Comparison of ENCODE assay signal across 10 cellular contexts in genomic region chr6:28351087-28351486, GRCh38. TPM values are rescaled to one million over a fixed set of nuclear protein-coding genes. Genes with fewer than 3 reads are reported as not detected.
A peak's percentile ranks its signal among the peaks of the same experiment; 100 is the strongest.
DNase-seq lines count a peak whose midpoint lies in the region; ATAC-seq and TF ChIP-seq lines count a peak whose summit lies in the region.
"Had no signal": no experiment of that assay in that cellular context is flagged by ENCODE, and none has a peak within 500 bp of the region (broad histone marks: within the 10 kb centered on the region; RNA-seq: fewer than 3 reads in every experiment).

No MANE protein-coding gene starts in this region.

- no peak for TF ChIP-seq POLR2A in sigmoid colon (IDR thresholded peaks at IDR 0.05)

- 71 to 72% methylated on average over 2 of the region's 2 CpGs for WGBS in sigmoid colon, 2 donors

- no peak for TF ChIP-seq EP300 in sigmoid colon (IDR thresholded peaks at IDR 0.05)

- H4K20me1 ChIP-seq in PC-3 (ENCODE audit: low read length) (no peaks in the 10 kb centered on the region), fibroblast of lung (ENCODE audit: control insufficient read depth, extremely low read depth, insufficient read depth, low read length) (no peaks in the 10 kb centered on the region)

- BruUV-seq in PC-3 (replicated peaks; lab: Mats Ljungman, UMichigan), result no TSS peak

- H3F3A ChIP-seq in PC-3 (ENCODE audit: low read length, unreplicated experiment), result no peaks in the 10 kb centered on the region

- H3K27ac ChIP-seq in PC-3 (ENCODE audit: low read length) (peak overlapping the region; percentile 11; the same call in 1 of the 2 replicates), fibroblast of lung (ENCODE audit: insufficient read depth, low read length) (no peak overlapping the region), sigmoid colon (peak overlapping the region; percentile 49 to 94 (median 86))

- H3K79me2 ChIP-seq in PC-3 (ENCODE audit: low read length) (peaks cover 49% of the 10 kb centered on the region), fibroblast of lung (ENCODE audit: control insufficient read depth, insufficient read depth, low read length) (peaks cover 24% of the 10 kb centered on the region)

- intact Hi-C loops in PC-3 (cut with micrococcal nuclease) (loop anchor here (10.0 kb wide), 1 partner anchor 446 kb away; no protein-coding TSS in a partner anchor), sigmoid colon (cut with DNase I) (loop anchor here (10.0 kb wide), 5 partner anchors 126 to 876 kb away; partner anchors contain the start of genes ZNF165, ZNF184 and ZSCAN9)

- H3K4me1 ChIP-seq in PC-3 (ENCODE audit: insufficient read depth, low read length), result peaks cover 40% of the 10 kb centered on the region
- H3K4me1 ChIP-seq in fibroblast of lung (ENCODE audit: control insufficient read depth, extremely low read depth, insufficient read depth, low read length), result no peaks in the 10 kb centered on the region
- H3K4me1 ChIP-seq in sigmoid colon, result peaks cover 0 to 43% (median 27%) of the 10 kb centered on the region in 4 donors

- TF ChIP-seq CTCF in PC-3 (conservative IDR thresholded peaks at IDR 0.05; ENCODE audit: low read depth, low read length), result no peak
- no peak for TF ChIP-seq CTCF in fibroblast of lung (conservative IDR thresholded peaks at IDR 0.05 in 1 of 2, IDR thresholded peaks at IDR 0.05 in 1 of 2; ENCODE audit: low read depth in 1 of 2, low read length in 2 of 2)
- no peak for TF ChIP-seq CTCF in sigmoid colon (IDR thresholded peaks at IDR 0.05)

- H3K36me3 ChIP-seq in PC-3 (ENCODE audit: low read depth, low read length) (no peaks in the 10 kb centered on the region), fibroblast of lung (ENCODE audit: control insufficient read depth, insufficient read depth, low read length) (no peaks in the 10 kb centered on the region), sigmoid colon (no peaks in the 10 kb centered on the region)
- H3K36me3 ChIP-seq: adrenal gland had no signal

- no peak overlapping the region for H2AFZ ChIP-seq in PC-3 (ENCODE audit: low read length)
- H2AFZ ChIP-seq in fibroblast of lung (ENCODE audit: low read length), result no peak overlapping the region

- peak overlapping the region; percentile 94 for H3K4me2 ChIP-seq in PC-3 (ENCODE audit: low read length)
- H3K4me2 ChIP-seq in fibroblast of lung (ENCODE audit: extremely low read depth, insufficient read depth, low read length), result peak overlapping the region; percentile 83

- POLR2A ChIA-PET in PC-3 (lab: Charles Lee; ENCODE audit: unreplicated experiment), result interaction anchor here (0.6 kb wide), 1 partner anchor 16 kb away, joined by 3 read pairs; no protein-coding TSS in a partner anchor

- DNase-seq in NCI-H510A treated with DMSO at 0.1 percent for 48 hours (lab: John Stamatoyannopoulos, UW) (peak; percentile 8), NCI-H510A (lab: John Stamatoyannopoulos, UW) (no peak), PC-3 (no peak), fibroblast of lung (ENCODE audit: low read depth in 2 of 2) (no peak), sigmoid colon (no peak), NCI-H82 (lab: John Stamatoyannopoulos, UW) (no peak)
- DNase-seq: adrenal gland, islet precursor cell had no signal

- H3K4me3 ChIP-seq in PC-3 (ENCODE audit: low read length) (peak overlapping the region; percentile 84), fibroblast of lung (replicated peaks in 1 of 4; ENCODE audit: control extremely low read depth in 1 of 4, insufficient read depth in 1 of 4, low read depth in 3 of 4, low read length in 4 of 4) (peak overlapping the region; percentile 87 to 97 (median 90)), sigmoid colon (peak overlapping the region in 3 of 4 donors; percentile 64 to 78 (median 70))

- H3K9me2 ChIP-seq in PC-3 (replicated peaks; ENCODE audit: low read length), result no peaks in the 10 kb centered on the region

- ATAC-seq in PC-3 (no peak), HG03095 (IDR thresholded peaks at IDR 0.05; ENCODE audit: unreplicated experiment) (no peak), HG02610 (IDR thresholded peaks at IDR 0.05; ENCODE audit: unreplicated experiment) (no peak)

- H3K9ac ChIP-seq in PC-3 (ENCODE audit: low read length), result 0 out of 2 replicates have a peak overlapping the region, but pooled peaks have one; percentile 9
- H3K9ac ChIP-seq in fibroblast of lung (ENCODE audit: insufficient read depth, low read length), result no peak overlapping the region

- H3K9me3 ChIP-seq in PC-3 (ENCODE audit: low read length) (no peaks in the 10 kb centered on the region), fibroblast of lung (ENCODE audit: control insufficient read depth, insufficient read depth, low read depth, low read length) (no peaks in the 10 kb centered on the region), sigmoid colon (no peaks in the 10 kb centered on the region)
- H3K9me3 ChIP-seq: adrenal gland had no signal

- CTCF ChIA-PET in PC-3 (lab: Charles Lee), result interaction anchor here (1.2 kb wide), 1 partner anchor 32 kb away, joined by 3 read pairs; no protein-coding TSS in a partner anchor

- H3K27me3 ChIP-seq in PC-3 (ENCODE audit: low read length), result no peaks in the 10 kb centered on the region
- H3K27me3 ChIP-seq in fibroblast of lung (ENCODE audit: control insufficient read depth, insufficient read depth, low read length), result no peaks in the 10 kb centered on the region
- H3K27me3 ChIP-seq in sigmoid colon, result no peaks in the 10 kb centered on the region
- H3K27me3 ChIP-seq: adrenal gland had no signal

RNA-seq across cellular contexts. Expression of gene ZKSCAN3, which starts 1.3 kb away (rescaled TPM):
- total RNA-seq in PC-3 (2014; rRNA removed) (1.9 and 2.3 TPM in 2 replicates), fibroblast of lung (5.1 and 6.9 TPM in 2 replicates), sigmoid colon (1 to 10 TPM; 5.4 to 9.1 (median 5.8) TPM)
- polyA plus RNA-seq in fibroblast of lung (3.2 and 3.9 TPM in 2 replicates), sigmoid colon (1 to 10 TPM in 2 of 3 donors, under 1 TPM in 1; 0.92 to 1.8 (median 1.2) TPM)
- 2.4 TPM in 2 replicates for polyA plus RNA-seq in fibroblast of lung (2012)
- polyA minus RNA-seq in fibroblast of lung (ENCODE audit: low replicate concordance), result 1.3 and 1.7 TPM in 2 replicates

RNA-seq across cellular contexts. Expression of gene ZSCAN31, which starts 15.1 kb away (rescaled TPM):
- total RNA-seq in PC-3 (2014; rRNA removed), result 10.7 and 16.9 TPM in 2 replicates
- 5.0 and 5.9 TPM in 2 replicates for total RNA-seq in fibroblast of lung
- polyA plus RNA-seq in fibroblast of lung, result 1.8 and 2.9 TPM in 2 replicates
- polyA plus RNA-seq in fibroblast of lung (2012), result 1.1 and 1.4 TPM in 2 replicates
- 0.82 TPM in 1 of 2 replicates, not detected in the other for polyA minus RNA-seq in fibroblast of lung (ENCODE audit: low replicate concordance)
- 10 to 100 TPM; 22.8 to 41.7 (median 30.8) TPM for total RNA-seq in sigmoid colon
- 1 to 10 TPM; 3.6 to 8.8 (median 7.8) TPM for polyA plus RNA-seq in sigmoid colon

RNA-seq across cellular contexts. Expression of gene ZSCAN12, which starts 48.5 kb away (rescaled TPM):
- total RNA-seq in PC-3 (2014; rRNA removed), result 0.58 and 0.95 TPM in 2 replicates
- 8.2 and 9.6 TPM in 2 replicates for total RNA-seq in fibroblast of lung
- 3.3 and 4.7 TPM in 2 replicates for polyA plus RNA-seq in fibroblast of lung
- polyA plus RNA-seq in fibroblast of lung (2012), result 1.8 and 2.5 TPM in 2 replicates
- polyA minus RNA-seq in fibroblast of lung (ENCODE audit: low replicate concordance), result 1.8 and 2.4 TPM in 2 replicates
- 1 to 10 TPM; 6.1 to 7.5 (median 6.8) TPM for total RNA-seq in sigmoid colon
- 1 to 10 TPM; 1.4 to 2.8 (median 2.4) TPM for polyA plus RNA-seq in sigmoid colon
